8 cellular contexts compared by ENCODE assay signal in the genomic region with DNA sequence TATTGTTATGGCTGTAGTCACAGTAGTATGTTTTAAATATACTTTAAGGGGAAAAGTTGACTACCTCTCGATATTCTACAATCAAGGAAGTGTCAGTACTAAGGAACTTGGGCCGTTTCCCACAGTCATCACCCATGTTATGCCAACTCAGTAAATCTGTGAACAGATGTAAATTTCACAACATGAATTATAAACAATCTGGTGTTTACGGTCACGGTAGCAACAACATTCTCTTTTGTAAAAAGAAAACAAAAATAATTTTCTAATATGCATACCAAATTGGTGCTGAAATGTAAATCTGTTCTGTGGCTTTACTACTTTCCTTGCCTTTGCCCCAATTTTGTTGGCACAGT. TPM values are rescaled to one million over a fixed set of nuclear protein-coding genes. Genes with fewer than 3 reads are reported as not detected.
DNase-seq lines count a peak whose midpoint lies in the region; ATAC-seq lines count a peak whose summit lies in the region.

No MANE protein-coding gene starts in this region.

- DNase-seq in DMS53 (lab: John Stamatoyannopoulos, UW), result peak; percentile 50
- no peak for DNase-seq in DMS53 treated with DMSO at 0.1 percent for 48 hours (lab: John Stamatoyannopoulos, UW; ENCODE audit: unreplicated experiment)
- DNase-seq in left lobe of liver (ENCODE audit: low spot score), result no peak

- H3K4me1 ChIP-seq in iPS-20b (ENCODE audit: insufficient read depth, low read length), result 0 out of 2 replicates have a peak, but pooled peaks cover 8% of the 10 kb centered on the region
- peaks cover 0 to 78% (median 62%) of the 10 kb centered on the region in 5 donors for H3K4me1 ChIP-seq in subcutaneous abdominal adipose tissue (ENCODE audit: control insufficient read depth in 5 of 5, insufficient read depth in 5 of 5, low read length in 5 of 5)

- H3K27ac ChIP-seq in iPS-20b (ENCODE audit: low read length) (no peak overlapping the region), subcutaneous abdominal adipose tissue (ENCODE audit: low read depth, low read length) (peak overlapping the region; percentile 100)

- H3K36me3 Mint-ChIP-seq in activated naive CD8-positive, alpha-beta T cell, result peaks cover 5% of the 10 kb centered on the region

- peaks cover 61% of the 10 kb centered on the region for H3K4me1 Mint-ChIP-seq in activated naive CD8-positive, alpha-beta T cell (ENCODE audit: low read depth)

- H3K9ac ChIP-seq in iPS-20b (ENCODE audit: low read depth, low read length) (peak overlapping the region; percentile 90), subcutaneous abdominal adipose tissue (ENCODE audit: low read length in 5 of 5) (peak overlapping the region; percentile 93 to 99 (median 99))

- H3K4me3 Mint-ChIP-seq in activated naive CD8-positive, alpha-beta T cell, result peak overlapping the region; percentile 98

- H3K36me3 ChIP-seq in iPS-20b (ENCODE audit: insufficient read depth, low read depth, low read length) (no peaks in the 10 kb centered on the region), subcutaneous abdominal adipose tissue (ENCODE audit: control insufficient read depth in 5 of 5, insufficient read depth in 5 of 5, low read length in 5 of 5) (no peaks in the 10 kb centered on the region)

- H3K9me3 ChIP-seq in iPS-20b (ENCODE audit: insufficient read depth, low read depth, low read length) (no peaks in the 10 kb centered on the region), subcutaneous abdominal adipose tissue (ENCODE audit: control insufficient read depth in 5 of 5, low read length in 5 of 5) (no peaks in the 10 kb centered on the region)

- peak overlapping the region; percentile 96 for H3K4me3 ChIP-seq in iPS-20b (ENCODE audit: low read length)
- H3K4me3 ChIP-seq in subcutaneous abdominal adipose tissue (ENCODE audit: low read depth in 1 of 5, low read length in 5 of 5), result peak overlapping the region; percentile 82 to 95 (median 92)

- no peak for ATAC-seq in HG02870 (IDR thresholded peaks at IDR 0.05; ENCODE audit: unreplicated experiment)
- no peak for ATAC-seq in GM19324 (IDR thresholded peaks at IDR 0.05; ENCODE audit: low FRiP score, unreplicated experiment)
- no peak for ATAC-seq in left lobe of liver

- no peaks in the 10 kb centered on the region for H3K9me3 Mint-ChIP-seq in activated naive CD8-positive, alpha-beta T cell (ENCODE audit: low read depth)

- H3K27me3 ChIP-seq in iPS-20b (ENCODE audit: insufficient read depth, low read length), result no peaks in the 10 kb centered on the region; the same call in 1 of the 2 replicates
- H3K27me3 ChIP-seq in subcutaneous abdominal adipose tissue (ENCODE audit: control insufficient read depth in 5 of 5, insufficient read depth in 4 of 5, low read length in 5 of 5), result no peaks in the 10 kb centered on the region

- H3K27me3 Mint-ChIP-seq in activated naive CD8-positive, alpha-beta T cell, result no peaks in the 10 kb centered on the region

- peak overlapping the region; percentile 88 for H3K27ac Mint-ChIP-seq in activated naive CD8-positive, alpha-beta T cell

RNA-seq across cellular contexts. Expression of a gene that starts 1.2 kb away (rescaled TPM):
- 23.2 TPM for total RNA-seq in left lobe of liver
